In the genomic region with DNA sequence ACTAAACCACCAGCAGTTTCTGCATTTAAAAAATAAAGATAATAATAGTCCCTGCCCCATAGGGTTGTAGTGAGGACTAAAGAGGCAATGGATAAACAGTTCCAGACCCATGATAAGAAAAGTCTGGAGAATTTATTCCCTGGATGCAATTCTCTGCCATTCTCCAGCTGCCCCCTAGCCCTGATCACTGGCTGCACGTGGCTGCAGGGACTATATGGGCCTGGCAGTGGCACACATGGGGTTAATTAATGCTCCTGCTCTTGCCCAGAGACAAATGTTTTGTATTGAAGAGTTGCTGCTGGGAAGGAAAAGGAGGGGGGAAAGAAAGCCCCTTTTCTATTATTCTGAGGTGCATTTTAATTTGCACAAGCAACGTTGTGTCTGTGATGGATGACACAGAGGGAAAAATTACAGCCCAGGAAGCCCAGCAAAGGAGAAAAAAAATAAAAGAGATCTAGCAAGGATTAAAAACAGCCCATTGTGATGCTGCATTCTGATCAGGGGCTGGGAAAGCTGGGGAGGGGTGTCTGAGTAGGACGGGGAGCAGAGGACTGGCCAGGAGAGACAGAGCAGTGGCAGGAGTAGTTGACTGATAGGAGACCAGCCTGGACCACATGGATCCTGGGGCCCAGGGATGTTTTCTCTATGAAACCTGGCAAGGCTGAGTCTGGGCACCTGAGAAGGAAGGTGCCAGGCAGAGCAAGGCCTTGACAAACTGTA, we compare ENCODE assay signal across 29 cellular contexts.
"Had no signal": no experiment of that assay in that cellular context is flagged by ENCODE, and none has a peak within 500 bp of the region (broad histone marks: within the 10 kb centered on the region; RNA-seq: fewer than 3 reads in every experiment).

No MANE protein-coding gene starts in this region.

- H3K4me1 ChIP-seq: adrenal gland, Peyer's patch, SJSA1 had no signal

- H3K36me3 ChIP-seq: adrenal gland, brain microvascular endothelial cell, Peyer's patch, SJSA1 had no signal

- FAIRE-seq: K562 had no signal

- DNase-seq: activated CD4-positive, alpha-beta T cell treated with anti-CD3 and anti-CD28 coated beads, Interleukin-2, amount 10 ng/mL, durations not matched to agents 24 days and 14 days; activated CD4-positive, alpha-beta T cell treated with anti-CD3 and anti-CD28 coated beads, Interleukin-2, amount 50 U/mL, for 4 hours; activated CD4-positive, CD25-positive, alpha-beta regulatory T cell; activated CD8-positive, alpha-beta T cell treated with anti-CD3 and anti-CD28 coated beads, Interleukin-2, amount 10 ng/mL, durations not matched to agents 7 days and 5 days; activated gamma-delta T cell; activated naive CD4-positive, alpha-beta T cell treated with anti-CD3 and anti-CD28 coated beads for 36 hours; activated T-cell treated with anti-CD3 and anti-CD28 coated beads, Interleukin-2, amount 50 U/mL, for 24 hours; adrenal gland; brain microvascular endothelial cell; central memory CD4-positive, alpha-beta T cell; NCI-H1105; NCI-H1417 treated with DMSO at 0.1 percent for 48 hours; NCI-H187 treated with DMSO at 0.1 percent for 48 hours; NCI-H2081 treated with DMSO at 0.1 percent for 48 hours; NCI-H345; NCI-H524 treated with DMSO at 0.1 percent for 48 hours; PC-3; Peyer's patch; RPMI8226; SHP77 treated with DMSO at 0.1 percent for 48 hours; SW 1271; T-helper 1 cell; T-helper 2 cell; T-helper 9 cell had no signal

- H3K9me3 ChIP-seq: adrenal gland, Peyer's patch, SJSA1 had no signal

- H3K9me3 Mint-ChIP-seq: activated CD4-positive, alpha-beta T cell treated with anti-CD3 and anti-CD28 coated beads, Interleukin-2, amount 10 ng/mL, durations not matched to agents 24 days and 14 days; activated T-helper 2 cell treated with anti-CD3 and anti-CD28 coated beads, Interferon-gamma antibody, Interleukin-2, Interleukin-4, amounts not matched to agents 10 μg/mL and 5 μg/mL and 100 μg/mL, durations not matched to agents 14 hours and 24 hours and 36 hours had no signal

- H3K4me1 Mint-ChIP-seq: activated CD4-positive, alpha-beta T cell treated with anti-CD3 and anti-CD28 coated beads, Interleukin-2, amount 10 ng/mL, durations not matched to agents 24 days and 14 days had no signal

- H3K27ac ChIP-seq: adrenal gland, brain microvascular endothelial cell, Peyer's patch, SJSA1, VCaP had no signal

- H3K36me3 Mint-ChIP-seq: activated naive CD4-positive, alpha-beta T cell treated with anti-CD3 and anti-CD28 coated beads, Interleukin-2, amount 50 U/mL, for 72 hours had no signal

- ATAC-seq: activated CD8-positive, alpha-beta T cell treated with anti-CD3 and anti-CD28 coated beads, Interleukin-2, amount 10 ng/mL, durations not matched to agents 7 days and 5 days; activated naive CD4-positive, alpha-beta T cell treated with anti-CD3 and anti-CD28 coated beads, Interleukin-2, amount 50 U/mL, for 72 hours; K562; PC-3 had no signal

- H3K27ac Mint-ChIP-seq: activated CD4-positive, alpha-beta T cell treated with anti-CD3 and anti-CD28 coated beads, Interleukin-2, amount 10 ng/mL, durations not matched to agents 24 days and 14 days; activated CD8-positive, alpha-beta T cell treated with anti-CD3 and anti-CD28 coated beads, Interleukin-2, amount 10 ng/mL, durations not matched to agents 7 days and 5 days; activated naive CD4-positive, alpha-beta T cell treated with anti-CD3 and anti-CD28 coated beads for 36 hours; activated naive CD4-positive, alpha-beta T cell treated with anti-CD3 and anti-CD28 coated beads, Interleukin-2, amount 50 U/mL, for 72 hours; activated T-cell treated with anti-CD3 and anti-CD28 coated beads, Interleukin-2, amount 50 U/mL, for 24 hours; activated T-helper 2 cell treated with anti-CD3 and anti-CD28 coated beads, Interferon-gamma antibody, Interleukin-2, Interleukin-4, amounts not matched to agents 10 μg/mL and 5 μg/mL and 100 μg/mL, durations not matched to agents 14 hours and 24 hours and 36 hours had no signal

- H3K4me3 Mint-ChIP-seq: activated CD4-positive, alpha-beta T cell treated with anti-CD3 and anti-CD28 coated beads, Interleukin-2, amount 10 ng/mL, durations not matched to agents 24 days and 14 days; activated CD8-positive, alpha-beta T cell treated with anti-CD3 and anti-CD28 coated beads, Interleukin-2, amount 10 ng/mL, durations not matched to agents 7 days and 5 days; activated naive CD4-positive, alpha-beta T cell treated with anti-CD3 and anti-CD28 coated beads for 36 hours; activated T-cell treated with anti-CD3 and anti-CD28 coated beads, Interleukin-2, amount 50 U/mL, for 24 hours had no signal

- H3K4me3 ChIP-seq: adrenal gland, K562, Peyer's patch, SJSA1 had no signal

- H3K27me3 ChIP-seq: adrenal gland, brain microvascular endothelial cell, Peyer's patch, SJSA1 had no signal
